Comparison of ENCODE assay signal across 29 cellular contexts in genomic region chr17:2656293-2656692, GRCh38. TPM values are rescaled to one million over a fixed set of nuclear protein-coding genes. Genes with fewer than 3 reads are reported as not detected.
DNase-seq lines count a peak whose midpoint lies in the region; ATAC-seq lines count a peak whose summit lies in the region.
"Had no signal": no experiment of that assay in that cellular context is flagged by ENCODE, and none has a peak within 500 bp of the region (broad histone marks: within the 10 kb centered on the region; RNA-seq: fewer than 3 reads in every experiment).

No MANE protein-coding gene starts in this region.

- H3K4me3 Mint-ChIP-seq in activated T-cell treated with anti-CD3 and anti-CD28 coated beads, Interleukin-2, amount 50 U/mL, for 24 hours: no peak overlapping the region
- no peak overlapping the region for H3K4me3 Mint-ChIP-seq in activated T-cell treated with anti-CD3 and anti-CD28 coated beads, Interleukin-2, amount 50 U/mL, for 4 hours
- H3K4me3 Mint-ChIP-seq in immature natural killer cell: peak overlapping the region in 3 of 5 donors; percentile 5 to 33 (median 28)
- no peak overlapping the region for H3K4me3 Mint-ChIP-seq in stimulated activated effector memory CD8-positive, alpha-beta T cell treated with anti-CD3 and anti-CD28 coated beads, Interleukin-12 subunit alpha, Interleukin-12 subunit beta, amount 100 ng/mL, for 72 hours
- H3K4me3 Mint-ChIP-seq: endodermal cell, H9 had no signal

- no peak for DNase-seq in activated T-cell treated with anti-CD3 and anti-CD28 coated beads, Interleukin-2, amount 50 U/mL, for 24 hours
- no peak for DNase-seq in activated T-cell treated with anti-CD3 and anti-CD28 coated beads, Interleukin-2, amount 50 U/mL, for 4 hours
- DNase-seq in M059J (ENCODE audit: low read depth) (peak; percentile 5), immature natural killer cell (no peak)
- DNase-seq in stimulated activated effector memory CD8-positive, alpha-beta T cell treated with anti-CD3 and anti-CD28 coated beads, Interleukin-12 subunit alpha, Interleukin-12 subunit beta, amount 100 ng/mL, for 72 hours (ENCODE audit: low spot score in 2 of 2): no peak
- DNase-seq: activated CD4-positive, CD25-positive, alpha-beta regulatory T cell treated with anti-CD3 and anti-CD28 coated beads, Interleukin-2, amount 50 U/mL, for 72 hours; activated naive CD4-positive, alpha-beta T cell; activated T-cell treated with anti-CD3 and anti-CD28 coated beads, Interleukin-2, amount 50 U/mL, for 1 hour; aorta; cortex of kidney; DMS153; endodermal cell; H9; hypothalamus; KG1; mesenchymal stem cell; NCI-H1436; NCI-H2107; NCI-H446; NCI-H82; RPMI8226; stimulated activated naive CD8-positive, alpha-beta T cell treated with anti-CD3 and anti-CD28 coated beads, Interleukin-15, Interleukin-2, amounts not matched to agents 100 U/mL and 50 U/mL, for 24 hours; T-helper 1 cell; testis; uterus had no signal

- peaks cover 73% of the 10 kb centered on the region for H3K36me3 Mint-ChIP-seq in activated T-cell treated with anti-CD3 and anti-CD28 coated beads, Interleukin-2, amount 50 U/mL, for 24 hours (ENCODE audit: low read depth)
- peaks cover 25% of the 10 kb centered on the region for H3K36me3 Mint-ChIP-seq in activated T-cell treated with anti-CD3 and anti-CD28 coated beads, Interleukin-2, amount 50 U/mL, for 4 hours (ENCODE audit: insufficient read depth)
- peaks cover 3 to 18% (median 13%) of the 10 kb centered on the region in 3 donors for H3K36me3 Mint-ChIP-seq in immature natural killer cell
- H3K36me3 Mint-ChIP-seq in stimulated activated effector memory CD8-positive, alpha-beta T cell treated with anti-CD3 and anti-CD28 coated beads, Interleukin-12 subunit alpha, Interleukin-12 subunit beta, amount 100 ng/mL, for 72 hours: peaks cover 55% of the 10 kb centered on the region

- peaks cover 4% of the 10 kb centered on the region for H3K9me3 Mint-ChIP-seq in activated T-cell treated with anti-CD3 and anti-CD28 coated beads, Interleukin-2, amount 50 U/mL, for 24 hours
- H3K9me3 Mint-ChIP-seq in activated T-cell treated with anti-CD3 and anti-CD28 coated beads, Interleukin-2, amount 50 U/mL, for 4 hours: no peaks in the 10 kb centered on the region
- no peaks in the 10 kb centered on the region for H3K9me3 Mint-ChIP-seq in immature natural killer cell
- no peaks in the 10 kb centered on the region for H3K9me3 Mint-ChIP-seq in stimulated activated effector memory CD8-positive, alpha-beta T cell treated with anti-CD3 and anti-CD28 coated beads, Interleukin-12 subunit alpha, Interleukin-12 subunit beta, amount 100 ng/mL, for 72 hours

- H3K4me1 Mint-ChIP-seq in activated T-cell treated with anti-CD3 and anti-CD28 coated beads, Interleukin-2, amount 50 U/mL, for 24 hours (ENCODE audit: low read depth): peaks cover 65% of the 10 kb centered on the region
- peaks cover 43% of the 10 kb centered on the region for H3K4me1 Mint-ChIP-seq in activated T-cell treated with anti-CD3 and anti-CD28 coated beads, Interleukin-2, amount 50 U/mL, for 4 hours (ENCODE audit: low read depth)
- peaks cover 53 to 57% of the 10 kb centered on the region in 2 donors for H3K4me1 Mint-ChIP-seq in immature natural killer cell
- peaks cover 35% of the 10 kb centered on the region for H3K4me1 Mint-ChIP-seq in stimulated activated effector memory CD8-positive, alpha-beta T cell treated with anti-CD3 and anti-CD28 coated beads, Interleukin-12 subunit alpha, Interleukin-12 subunit beta, amount 100 ng/mL, for 72 hours

- no peak for ATAC-seq in activated T-cell treated with anti-CD3 and anti-CD28 coated beads, Interleukin-2, amount 50 U/mL, for 4 hours
- ATAC-seq in stimulated activated effector memory CD8-positive, alpha-beta T cell treated with anti-CD3 and anti-CD28 coated beads, Interleukin-12 subunit alpha, Interleukin-12 subunit beta, amount 100 ng/mL, for 72 hours: peak; percentile 65
- no peak for ATAC-seq in HG02870 (IDR thresholded peaks at IDR 0.05; ENCODE audit: unreplicated experiment)
- no peak for ATAC-seq in GM21576 (IDR thresholded peaks at IDR 0.05; ENCODE audit: unreplicated experiment)
- ATAC-seq in HG03469 (IDR thresholded peaks at IDR 0.05; ENCODE audit: unreplicated experiment): no peak
- ATAC-seq: left lobe of liver; stimulated activated naive CD8-positive, alpha-beta T cell treated with anti-CD3 and anti-CD28 coated beads, Interleukin-15, Interleukin-2, amounts not matched to agents 100 U/mL and 50 U/mL, for 24 hours had no signal

- H3K27me3 Mint-ChIP-seq in activated T-cell treated with anti-CD3 and anti-CD28 coated beads, Interleukin-2, amount 50 U/mL, for 24 hours: no peaks in the 10 kb centered on the region
- no peaks in the 10 kb centered on the region for H3K27me3 Mint-ChIP-seq in activated T-cell treated with anti-CD3 and anti-CD28 coated beads, Interleukin-2, amount 50 U/mL, for 4 hours (ENCODE audit: low read depth)
- peaks cover 0 to 5% (median 2%) of the 10 kb centered on the region in 3 donors for H3K27me3 Mint-ChIP-seq in immature natural killer cell (ENCODE audit: low read depth in 3 of 3)

- peak overlapping the region; percentile 83 for H3K27ac Mint-ChIP-seq in activated T-cell treated with anti-CD3 and anti-CD28 coated beads, Interleukin-2, amount 50 U/mL, for 24 hours
- H3K27ac Mint-ChIP-seq in immature natural killer cell: peak overlapping the region; percentile 81 to 95 (median 88)
- H3K27ac Mint-ChIP-seq in stimulated activated effector memory CD8-positive, alpha-beta T cell treated with anti-CD3 and anti-CD28 coated beads, Interleukin-12 subunit alpha, Interleukin-12 subunit beta, amount 100 ng/mL, for 72 hours: no peak overlapping the region

RNA-seq across cellular contexts. Expression of gene CLUH, which starts 55.3 kb away (rescaled TPM):
- 100 to 1,000 TPM; 245 to 297 (median 279) TPM for total RNA-seq in activated T-cell treated with anti-CD3 and anti-CD28 coated beads, Interleukin-2, amount 50 U/mL, for 4 hours
- 12.9 and 21.6 TPM in 2 replicates for total RNA-seq in M059J (2014; rRNA removed; shearing (Covaris generic))
- 10 to 100 TPM in 1 of 3 donors, 1 to 10 TPM in 2; 4.6 to 11.6 (median 7.4) TPM for polyA plus RNA-seq in immature natural killer cell

Comparison
In these comparisons a context has a peak if more than half of its experiments do, and no peak if none do; other contexts are left out.
1. H3K4me3 Mint-ChIP-seq: peak in immature natural killer cell (3 of 5); none in activated T-cell treated with anti-CD3 and anti-CD28 coated beads, Interleukin-2, amount 50 U/mL, for 24 hours (single experiment), activated T-cell treated with anti-CD3 and anti-CD28 coated beads, Interleukin-2, amount 50 U/mL, for 4 hours (single experiment) and stimulated activated effector memory CD8-positive, alpha-beta T cell treated with anti-CD3 and anti-CD28 coated beads, Interleukin-12 subunit alpha, Interleukin-12 subunit beta, amount 100 ng/mL, for 72 hours (single experiment).
2. RNA of gene CLUH, which starts 55.3 kb away (total RNA-seq): 245 to 297 TPM in activated T-cell treated with anti-CD3 and anti-CD28 coated beads, Interleukin-2, amount 50 U/mL, for 4 hours; 12.9 to 21.6 TPM in M059J; every median in the first group is over 10 times any median in the second.